In genomic region chr14:55624913-55625312, GRCh38 we compare ENCODE assay signal across 21 cellular contexts.
"Had no signal": no experiment of that assay in that cellular context is flagged by ENCODE, and none has a peak within 500 bp of the region (broad histone marks: within the 10 kb centered on the region; RNA-seq: fewer than 3 reads in every experiment).

No MANE protein-coding gene starts in this region.

- H3K27ac ChIP-seq: brain microvascular endothelial cell, heart left ventricle, right atrium auricular region, upper lobe of left lung had no signal

- H3K9me3 Mint-ChIP-seq: dendritic cell treated with granulocyte-macrophage colony-stimulating factor and Interleukin-4, amounts not matched to agents 40 ng/mL and 50 ng/mL, for 4 days; immature natural killer cell; natural killer cell treated with Interleukin-12 subunit alpha and Interleukin-12 subunit beta and Interleukin-15 and Interleukin-18, amount 100 ng/mL, for 72 hours had no signal

- H3K27ac Mint-ChIP-seq: activated CD4-positive, alpha-beta T cell treated with anti-CD3 and anti-CD28 coated beads for 36 hours; activated CD8-positive, alpha-beta T cell treated with anti-CD3 and anti-CD28 coated beads for 36 hours; activated naive CD8-positive, alpha-beta T cell; dendritic cell treated with granulocyte-macrophage colony-stimulating factor and Interleukin-4, amounts not matched to agents 40 ng/mL and 50 ng/mL, for 4 days; immature natural killer cell; natural killer cell treated with Interleukin-12 subunit alpha and Interleukin-12 subunit beta and Interleukin-15 and Interleukin-18, amount 100 ng/mL, for 72 hours; T-helper 1 cell treated with Interleukin-12 subunit alpha and Interleukin-12 subunit beta and Interleukin-4 antibody, amounts not matched to agents 30 μg/mL and 1 μg/mL, for 36 hours had no signal

- H3K9me3 ChIP-seq: right atrium auricular region had no signal

- H3K27me3 ChIP-seq: brain microvascular endothelial cell, heart left ventricle, right atrium auricular region, upper lobe of left lung had no signal

- H3K4me3 ChIP-seq: heart left ventricle, lung, right atrium auricular region, upper lobe of left lung had no signal

- H3K27me3 Mint-ChIP-seq: activated CD4-positive, alpha-beta T cell treated with anti-CD3 and anti-CD28 coated beads for 36 hours; activated CD8-positive, alpha-beta T cell treated with anti-CD3 and anti-CD28 coated beads for 36 hours; activated naive CD8-positive, alpha-beta T cell; dendritic cell treated with granulocyte-macrophage colony-stimulating factor and Interleukin-4, amounts not matched to agents 40 ng/mL and 50 ng/mL, for 4 days; natural killer cell treated with Interleukin-12 subunit alpha and Interleukin-12 subunit beta and Interleukin-15 and Interleukin-18, amount 100 ng/mL, for 72 hours had no signal

- H3K4me3 Mint-ChIP-seq: activated CD4-positive, alpha-beta T cell treated with anti-CD3 and anti-CD28 coated beads for 36 hours; activated CD8-positive, alpha-beta T cell treated with anti-CD3 and anti-CD28 coated beads for 36 hours; activated naive CD8-positive, alpha-beta T cell; dendritic cell treated with granulocyte-macrophage colony-stimulating factor and Interleukin-4, amounts not matched to agents 40 ng/mL and 50 ng/mL, for 4 days; immature natural killer cell; natural killer cell treated with Interleukin-12 subunit alpha and Interleukin-12 subunit beta and Interleukin-15 and Interleukin-18, amount 100 ng/mL, for 72 hours; T-helper 1 cell treated with Interleukin-12 subunit alpha and Interleukin-12 subunit beta and Interleukin-4 antibody, amounts not matched to agents 30 μg/mL and 1 μg/mL, for 36 hours had no signal

- DNase-seq: activated CD4-positive, alpha-beta T cell treated with anti-CD3 and anti-CD28 coated beads for 36 hours; activated CD8-positive, alpha-beta memory T cell treated with anti-CD3 and anti-CD28 coated beads, Interleukin-2, amount 50 U/mL, for 4 hours; activated CD8-positive, alpha-beta T cell treated with anti-CD3 and anti-CD28 coated beads for 36 hours; activated gamma-delta T cell; activated T-cell treated with anti-CD3 and anti-CD28 coated beads, Interleukin-2, amount 50 U/mL, for 48 hours; amygdala; brain microvascular endothelial cell; effector memory CD4-positive, alpha-beta T cell; foreskin melanocyte; heart left ventricle; immature natural killer cell; left colon; posterior cingulate gyrus; stimulated activated naive CD8-positive, alpha-beta T cell treated with anti-CD3 and anti-CD28 coated beads, Interleukin-15, Interleukin-2, amounts not matched to agents 100 U/mL and 50 U/mL, for 24 hours; upper lobe of left lung had no signal

- ATAC-seq: activated CD4-positive, alpha-beta T cell treated with anti-CD3 and anti-CD28 coated beads for 36 hours; activated CD8-positive, alpha-beta T cell treated with anti-CD3 and anti-CD28 coated beads for 36 hours; left colon; natural killer cell treated with Interleukin-12 subunit alpha and Interleukin-12 subunit beta and Interleukin-15 and Interleukin-18, amount 100 ng/mL, for 72 hours; stimulated activated naive CD8-positive, alpha-beta T cell treated with anti-CD3 and anti-CD28 coated beads, Interleukin-15, Interleukin-2, amounts not matched to agents 100 U/mL and 50 U/mL, for 24 hours had no signal

- H3K4me1 ChIP-seq: upper lobe of left lung had no signal
